ENCODE assay signal across 1 cellular context in the genomic region with DNA sequence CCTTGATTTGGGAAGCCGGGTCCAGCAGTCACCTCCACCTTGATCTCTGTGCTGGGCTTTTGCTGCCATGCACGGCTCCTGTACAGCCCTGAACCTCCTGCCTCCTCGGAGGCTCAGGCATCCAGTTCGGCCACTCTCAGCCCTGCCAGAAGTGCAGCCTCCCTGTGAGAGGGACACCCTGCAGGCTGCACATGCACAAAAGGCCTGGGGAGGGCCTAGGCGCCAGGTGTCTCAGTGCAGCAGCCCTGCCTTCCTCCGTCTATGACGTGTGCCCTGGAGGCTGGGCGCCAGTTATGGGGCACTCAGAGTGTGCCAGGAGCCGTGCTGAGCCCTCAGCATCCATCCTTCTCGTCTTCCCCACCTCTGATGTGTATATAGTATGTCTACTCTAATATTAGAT.
TF ChIP-seq lines count a peak whose summit lies in the region.

No MANE protein-coding gene starts in this region.

TF ChIP-seq in HepG2, 621 proteins besides CTCF, POLR2A, EP300 and RAD21 (continued from another document):
- TF ChIP-seq, protein P1, sequence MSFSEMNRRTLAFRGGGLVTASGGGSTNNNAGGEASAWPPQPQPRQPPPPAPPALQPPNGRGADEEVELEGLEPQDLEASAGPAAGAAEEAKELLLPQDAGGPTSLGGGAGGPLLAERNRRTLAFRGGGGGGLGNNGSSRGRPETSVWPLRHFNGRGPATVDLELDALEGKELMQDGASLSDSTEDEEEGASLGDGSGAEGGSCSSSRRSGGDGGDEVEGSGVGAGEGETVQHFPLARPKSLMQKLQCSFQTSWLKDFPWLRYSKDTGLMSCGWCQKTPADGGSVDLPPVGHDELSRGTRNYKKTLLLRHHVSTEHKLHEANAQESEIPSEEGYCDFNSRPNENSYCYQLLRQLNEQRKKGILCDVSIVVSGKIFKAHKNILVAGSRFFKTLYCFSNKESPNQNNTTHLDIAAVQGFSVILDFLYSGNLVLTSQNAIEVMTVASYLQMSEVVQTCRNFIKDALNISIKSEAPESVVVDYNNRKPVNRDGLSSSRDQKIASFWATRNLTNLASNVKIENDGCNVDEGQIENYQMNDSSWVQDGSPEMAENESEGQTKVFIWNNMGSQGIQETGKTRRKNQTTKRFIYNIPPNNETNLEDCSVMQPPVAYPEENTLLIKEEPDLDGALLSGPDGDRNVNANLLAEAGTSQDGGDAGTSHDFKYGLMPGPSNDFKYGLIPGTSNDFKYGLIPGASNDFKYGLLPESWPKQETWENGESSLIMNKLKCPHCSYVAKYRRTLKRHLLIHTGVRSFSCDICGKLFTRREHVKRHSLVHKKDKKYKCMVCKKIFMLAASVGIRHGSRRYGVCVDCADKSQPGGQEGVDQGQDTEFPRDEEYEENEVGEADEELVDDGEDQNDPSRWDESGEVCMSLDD (CRISPR knock-in tag; IDR thresholded peaks at IDR 0.05; ENCODE audit: borderline replicate concordance): no peak
- TF ChIP-seq ZNF101 (CRISPR knock-in tag; IDR thresholded peaks at IDR 0.05; ENCODE audit: borderline replicate concordance, low read depth): no peak
- no peak for TF ChIP-seq SP1 (IDR thresholded peaks at IDR 0.05)
- TF ChIP-seq SP1 (CRISPR knock-in tag; IDR thresholded peaks at IDR 0.05): no peak
- no peak for TF ChIP-seq DNMT3B (CRISPR knock-in tag; conservative IDR thresholded peaks at IDR 0.05)
- TF ChIP-seq ZNF451 (CRISPR knock-in tag; IDR thresholded peaks at IDR 0.05): no peak
- no peak for TF ChIP-seq ZNF44 (CRISPR knock-in tag; IDR thresholded peaks at IDR 0.05)
- TF ChIP-seq ZFAT (CRISPR knock-in tag; conservative IDR thresholded peaks at IDR 0.05): no peak
- no peak for TF ChIP-seq MAZ (IDR thresholded peaks at IDR 0.05; ENCODE audit: borderline replicate concordance, low read depth, low read length)
- TF ChIP-seq MAZ (CRISPR knock-in tag; IDR thresholded peaks at IDR 0.05; ENCODE audit: low read depth): no peak
- TF ChIP-seq ZNF292 (CRISPR knock-in tag; IDR thresholded peaks at IDR 0.05; ENCODE audit: borderline replicate concordance, low read depth): no peak
- no peak for TF ChIP-seq MTF2 (CRISPR knock-in tag; IDR thresholded peaks at IDR 0.05; ENCODE audit: borderline replicate concordance)
- no peak for TF ChIP-seq ZNF883 (CRISPR knock-in tag; IDR thresholded peaks at IDR 0.05; ENCODE audit: not compliant biosample characterization)
- no peak for TF ChIP-seq ZKSCAN8 (CRISPR knock-in tag; IDR thresholded peaks at IDR 0.05; ENCODE audit: borderline replicate concordance)
- no peak for TF ChIP-seq ZNF816 (CRISPR knock-in tag; IDR thresholded peaks at IDR 0.05; ENCODE audit: borderline replicate concordance)
TF ChIP-seq in HepG2: peak in this region for 0.
